In genomic region chr22:29503811-29504372, GRCh38 we compare ENCODE assay signal across 1 cellular context.
TF ChIP-seq lines count a peak whose summit lies in the region.

No MANE protein-coding gene starts in this region.

TF ChIP-seq in HepG2, 621 proteins besides CTCF, POLR2A, EP300 and RAD21 (continued from another document):
- TF ChIP-seq AFF4 (CRISPR knock-in tag; IDR thresholded peaks at IDR 0.05), result no peak
- TF ChIP-seq SUZ12 (IDR thresholded peaks at IDR 0.05; ENCODE audit: low read depth, low read length), result no peak
